10 cellular contexts compared by ENCODE assay signal in genomic region chr19:5046339-5047039, GRCh38.
DNase-seq lines count a peak whose midpoint lies in the region; ATAC-seq and TF ChIP-seq lines count a peak whose summit lies in the region.
"Had no signal": no experiment of that assay in that cellular context is flagged by ENCODE, and none has a peak within 500 bp of the region (broad histone marks: within the 10 kb centered on the region; RNA-seq: fewer than 3 reads in every experiment).

No MANE protein-coding gene starts in this region.

- H3K9me3 Mint-ChIP-seq in MCF 10A (ENCODE audit: unreplicated experiment), result no peaks in the 10 kb centered on the region
- no peaks in the 10 kb centered on the region for H3K9me3 Mint-ChIP-seq in osteocyte (ENCODE audit: unreplicated experiment)

- intact Hi-C loops in MCF 10A (cut with micrococcal nuclease), result no loop called here

- TF ChIP-seq CTCF in MCF 10A (IDR thresholded peaks at IDR 0.05; ENCODE audit: unreplicated experiment), result no peak
- TF ChIP-seq CTCF in osteocyte (IDR thresholded peaks at IDR 0.05), result no peak
- no peak for TF ChIP-seq CTCF in MM.1S (IDR thresholded peaks at IDR 0.05; ENCODE audit: low read length)

- no peak overlapping the region for H3K4me2 ChIP-seq in MM.1S (ENCODE audit: low read depth, low read length)

- ATAC-seq in HG02571 (IDR thresholded peaks at IDR 0.05; ENCODE audit: unreplicated experiment) (no peak), GM18907 (IDR thresholded peaks at IDR 0.05; ENCODE audit: unreplicated experiment) (no peak)

- POLR2A ChIA-PET in MCF 10A (lab: Yijun Ruan, JAX), result interaction anchor here (0.7 kb wide), 2 partner anchors 51 to 179 kb away, joined by 3 to 5 read pairs; partner anchors contain the start of gene PLIN3

- H4K20me1 ChIP-seq in MM.1S (ENCODE audit: insufficient read depth, low read length), result no peaks in the 10 kb centered on the region

- H3K4me3 Mint-ChIP-seq in MCF 10A (ENCODE audit: unreplicated experiment) (no peak overlapping the region), osteocyte (ENCODE audit: unreplicated experiment) (peak overlapping the region; percentile 42)

- no peaks in the 10 kb centered on the region for H3K9me2 ChIP-seq in MM.1S (replicated peaks; ENCODE audit: insufficient read depth, low read length)

- H3F3A ChIP-seq in MM.1S (ENCODE audit: insufficient read depth, low read length), result no peaks in the 10 kb centered on the region

- no peaks in the 10 kb centered on the region for H3K4me1 ChIP-seq in MM.1S (ENCODE audit: low read length)

- no peak overlapping the region for H3K9ac ChIP-seq in MM.1S (ENCODE audit: low read length)

- CTCF ChIA-PET in MCF 10A (lab: Yijun Ruan, JAX), result interaction anchor here (0.6 to 1.9 kb wide), 8 partner anchors 13 to 549 kb away, joined by 3 to 7 read pairs (median 5); no protein-coding TSS in a partner anchor

- H2AFZ ChIP-seq in MM.1S (ENCODE audit: low read length), result no peak overlapping the region

- H3K27ac Mint-ChIP-seq in MCF 10A (ENCODE audit: low read depth, unreplicated experiment) (peak overlapping the region; percentile 40), osteocyte (ENCODE audit: unreplicated experiment) (peak overlapping the region; percentile 78)

- H3K4me3 ChIP-seq in MM.1S (ENCODE audit: low read length), result no peak overlapping the region

- no peaks in the 10 kb centered on the region for H3K9me3 ChIP-seq in MM.1S (replicated peaks; ENCODE audit: insufficient read depth, low read length)

- H3K4me1 Mint-ChIP-seq in MCF 10A (ENCODE audit: insufficient read depth, unreplicated experiment) (no peaks in the 10 kb centered on the region), osteocyte (ENCODE audit: unreplicated experiment) (peaks cover 54% of the 10 kb centered on the region)

- H3K79me2 ChIP-seq in MM.1S (ENCODE audit: low read length), result peaks cover 16% of the 10 kb centered on the region

- H3K36me3 Mint-ChIP-seq in MCF 10A (ENCODE audit: insufficient read depth, unreplicated experiment) (peaks cover 60% of the 10 kb centered on the region), osteocyte (ENCODE audit: unreplicated experiment) (peaks cover 11% of the 10 kb centered on the region)

- H3K36me3 ChIP-seq in MM.1S (replicated peaks; ENCODE audit: insufficient read depth, low read length), result peaks cover 3% of the 10 kb centered on the region; the same call in 1 of the 2 replicates

- no peak overlapping the region for H3K27ac ChIP-seq in MM.1S (ENCODE audit: low read length)

- H3K27me3 Mint-ChIP-seq in MCF 10A (ENCODE audit: insufficient read depth, unreplicated experiment) (no peaks in the 10 kb centered on the region), osteocyte (ENCODE audit: unreplicated experiment) (no peaks in the 10 kb centered on the region)

- H3K27me3 ChIP-seq in MM.1S (replicated peaks; ENCODE audit: insufficient read depth, low read length), result no peaks in the 10 kb centered on the region

- BruUV-seq in MCF 10A (replicated peaks; lab: Mats Ljungman, UMichigan), result no TSS peak

- peak; percentile 93 for DNase-seq in DMS53 treated with DMSO at 0.1 percent for 48 hours (lab: John Stamatoyannopoulos, UW; ENCODE audit: unreplicated experiment)
- peak; percentile 98 for DNase-seq in NCI-H2029 treated with DMSO at 0.1 percent for 48 hours (lab: John Stamatoyannopoulos, UW)
- peak; percentile 32 for DNase-seq in MCF 10A (ENCODE audit: unreplicated experiment)
- no peak for DNase-seq in osteocyte (ENCODE audit: extremely low spot score, unreplicated experiment)
- DNase-seq in stimulated activated CD4-positive, alpha-beta T cell treated with anti-CD3 and anti-CD28 coated beads, Interleukin-1b, Interleukin-23, amount 100 ng/mL, for 48 hours, result no peak
- no peak for DNase-seq in MM.1S
- DNase-seq: activated CD8-positive, alpha-beta memory T cell treated with anti-CD3 and anti-CD28 coated beads, Interleukin-2, amount 50 U/mL, for 48 hours; hippocampal formation had no signal

Comparison
In these comparisons a context has a peak if more than half of its experiments do, and no peak if none do; other contexts are left out.
1. DNase-seq: peak in DMS53 treated with DMSO at 0.1 percent for 48 hours (single experiment), NCI-H2029 treated with DMSO at 0.1 percent for 48 hours (single experiment) and MCF 10A (single experiment); none in osteocyte (single experiment), stimulated activated CD4-positive, alpha-beta T cell treated with anti-CD3 and anti-CD28 coated beads, Interleukin-1b, Interleukin-23, amount 100 ng/mL, for 48 hours (single experiment) and MM.1S (single experiment).